In genomic region chr10:128998101-128998500, GRCh38 we compare ENCODE assay signal across 20 cellular contexts.
DNase-seq lines count a peak whose midpoint lies in the region; ATAC-seq, FAIRE-seq and TF ChIP-seq lines count a peak whose summit lies in the region.
"Had no signal": no experiment of that assay in that cellular context is flagged by ENCODE, and none has a peak within 500 bp of the region (broad histone marks: within the 10 kb centered on the region; RNA-seq: fewer than 3 reads in every experiment).

No MANE protein-coding gene starts in this region.

- no peaks in the 10 kb centered on the region for H3K4me1 ChIP-seq in right atrium auricular region
- H3K4me1 ChIP-seq in small intestine (ENCODE audit: control insufficient read depth in 2 of 2, insufficient read depth in 1 of 2, low read depth in 1 of 2, low read length in 1 of 2), result peaks cover 0 to 12% of the 10 kb centered on the region in 2 donors
- H3K4me1 ChIP-seq: A549, Caco-2 had no signal

- H3K4me3 ChIP-seq in right atrium auricular region (no peak overlapping the region), small intestine (ENCODE audit: low read depth in 1 of 2, low read length in 2 of 2) (no peak overlapping the region)
- H3K4me3 ChIP-seq: A549; BLaER1 treated with 17β-estradiol and CSF1 and Interleukin-3, amounts not matched to agents 10 nM and 100 nM had no signal

- H3K27me3 ChIP-seq in right atrium auricular region, result no peaks in the 10 kb centered on the region
- no peaks in the 10 kb centered on the region for H3K27me3 ChIP-seq in small intestine (ENCODE audit: control insufficient read depth in 2 of 2, insufficient read depth in 2 of 2, low read length in 2 of 2)
- H3K27me3 ChIP-seq: BLaER1 treated with 17β-estradiol and CSF1 and Interleukin-3, amounts not matched to agents 10 nM and 100 nM had no signal

- WGBS in small intestine, 3 donors, result 21 to 63% (median 40%) methylated on average over 5 of the region's 5 CpGs

- H3K4me1 Mint-ChIP-seq in T-helper 17 cell, result no peaks in the 10 kb centered on the region
- H3K4me1 Mint-ChIP-seq: B cell had no signal

- H3K27me3 Mint-ChIP-seq in T-helper 17 cell, result no peaks in the 10 kb centered on the region
- H3K27me3 Mint-ChIP-seq: B cell; CD4-positive, alpha-beta T cell had no signal

- H3K27ac ChIP-seq in right atrium auricular region (no peak overlapping the region), small intestine (ENCODE audit: low read depth in 1 of 2, low read length in 1 of 2) (peak overlapping the region in 1 of 2 donors; percentile 65)
- H3K27ac ChIP-seq: 22Rv1; A549; BLaER1 treated with 17β-estradiol and CSF1 and Interleukin-3, amounts not matched to agents 10 nM and 100 nM; C4-2B had no signal

- H3K9me3 ChIP-seq in right atrium auricular region, result no peaks in the 10 kb centered on the region
- no peaks in the 10 kb centered on the region for H3K9me3 ChIP-seq in small intestine (ENCODE audit: control insufficient read depth, low read depth)
- no peaks in the 10 kb centered on the region for H3K9me3 ChIP-seq in T-helper 17 cell (ENCODE audit: control insufficient read depth, low read length, poor library complexity, severe bottlenecking)
- H3K9me3 ChIP-seq: A549; BLaER1 treated with 17β-estradiol and CSF1 and Interleukin-3, amounts not matched to agents 10 nM and 100 nM; Caco-2 had no signal

- FAIRE-seq in small intestine (lab: Jason Lieb, UNC), result no peak
- FAIRE-seq: A549, D721Med, G401.6, GM12891 had no signal

- H3K27ac Mint-ChIP-seq in T-helper 17 cell, result no peak overlapping the region
- H3K27ac Mint-ChIP-seq: B cell; CD4-positive, alpha-beta T cell; CD8-positive, alpha-beta T cell had no signal

- TF ChIP-seq CTCF in right atrium auricular region (IDR thresholded peaks at IDR 0.05), result no peak

- ATAC-seq in left cardiac atrium (no peak), T-helper 17 cell (no peak), GM18909 (IDR thresholded peaks at IDR 0.05; ENCODE audit: poor library complexity, unreplicated experiment) (no peak)
- ATAC-seq: A549; CD8-positive, alpha-beta T cell had no signal

- no peak overlapping the region for H3K4me3 Mint-ChIP-seq in T-helper 17 cell
- H3K4me3 Mint-ChIP-seq: B cell; CD4-positive, alpha-beta T cell; CD8-positive, alpha-beta T cell had no signal

- DNase-seq in right atrium auricular region (ENCODE audit: low spot score) (peak; percentile 46), left cardiac atrium (no peak), small intestine (peak; percentile 92), T-helper 17 cell (no peak)
- DNase-seq: AML-193; Caco-2; Calu3; CD4-positive, alpha-beta T cell; CD8-positive, alpha-beta T cell; DMS79 treated with DMSO at 0.1 percent for 48 hours; GF-D8 had no signal

- intact Hi-C loops in left cardiac atrium (cut with DNase I), result no loop called here

- no peaks in the 10 kb centered on the region for H3K36me3 Mint-ChIP-seq in T-helper 17 cell (ENCODE audit: low read depth)
- H3K36me3 Mint-ChIP-seq: CD8-positive, alpha-beta T cell had no signal

- H3K36me3 ChIP-seq in right atrium auricular region, result no peaks in the 10 kb centered on the region
- H3K36me3 ChIP-seq in small intestine (ENCODE audit: control insufficient read depth in 2 of 2, insufficient read depth in 2 of 2, low read length in 2 of 2), result no peaks in the 10 kb centered on the region
- H3K36me3 ChIP-seq: BLaER1 treated with 17β-estradiol and CSF1 and Interleukin-3, amounts not matched to agents 10 nM and 100 nM had no signal

Comparison
In these comparisons a context has a peak if more than half of its experiments do, and no peak if none do; other contexts are left out.
1. DNase-seq: peak in right atrium auricular region (single experiment) and small intestine (single experiment); none in left cardiac atrium (single experiment) and T-helper 17 cell (0 of 3).